ENCODE assay signal across 24 cellular contexts in genomic region chr5:122870219-122870856, GRCh38. TPM values are rescaled to one million over a fixed set of nuclear protein-coding genes. Genes with fewer than 3 reads are reported as not detected.
A peak's percentile ranks its signal among the peaks of the same experiment; 100 is the strongest.
DNase-seq lines count a peak whose midpoint lies in the region; FAIRE-seq and TF ChIP-seq lines count a peak whose summit lies in the region.
"Had no signal": no experiment of that assay in that cellular context is flagged by ENCODE, and none has a peak within 500 bp of the region (broad histone marks: within the 10 kb centered on the region; RNA-seq: fewer than 3 reads in every experiment).

No MANE protein-coding gene starts in this region.

- H3K79me1 ChIP-seq in mesendoderm (ENCODE audit: low read length) = no peaks in the 10 kb centered on the region

- TF ChIP-seq CTCF in HFFc6 (IDR thresholded peaks at IDR 0.05) (no peak), astrocyte (IDR thresholded peaks at IDR 0.05; ENCODE audit: insufficient read depth, low read depth, low read length) (no peak)

- peak; percentile 43 for FAIRE-seq in astrocyte (lab: Jason Lieb, UNC)
- FAIRE-seq: kidney had no signal

- WGBS in mesendoderm (ENCODE audit: extremely low coverage, insufficient coverage, low lambda C conversion rate) = no CpG with 5 or more reads among the region's 7 CpGs

- no peak overlapping the region for H3K23ac ChIP-seq in mesendoderm (ENCODE audit: low read length)

- peaks cover 42% of the 10 kb centered on the region for H3K4me1 Mint-ChIP-seq in HFFc6 (ENCODE audit: low read depth)
- H3K4me1 Mint-ChIP-seq in astrocyte (ENCODE audit: low read depth, unreplicated experiment) = peaks cover 6% of the 10 kb centered on the region

- H3K36me3 Mint-ChIP-seq in HFFc6 (ENCODE audit: low read depth) (no peaks in the 10 kb centered on the region; the same call in 1 of the 2 replicates), astrocyte (ENCODE audit: low read depth, unreplicated experiment) (peaks cover 15% of the 10 kb centered on the region)

- H3K4me2 ChIP-seq in astrocyte (ENCODE audit: low read length) (peak overlapping the region; percentile 66), mesendoderm (ENCODE audit: low read length) (no peak overlapping the region)
- H3K4me2 ChIP-seq: KMS-11 had no signal

- no peak overlapping the region for H4K5ac ChIP-seq in mesendoderm (ENCODE audit: low read length)

- no peaks in the 10 kb centered on the region for H3K27me3 ChIP-seq in astrocyte (ENCODE audit: insufficient read depth, low read length)
- no peaks in the 10 kb centered on the region for H3K27me3 ChIP-seq in mesendoderm (ENCODE audit: insufficient read depth, low read length, poor library complexity)
- H3K27me3 ChIP-seq: heart right ventricle had no signal

- H2AFZ ChIP-seq in astrocyte (ENCODE audit: low read depth, low read length) = no peak overlapping the region

- H3K27ac ChIP-seq in astrocyte (ENCODE audit: low read depth, low read length) = no peak overlapping the region
- H3K27ac ChIP-seq in mesendoderm (ENCODE audit: low read depth, low read length) = no peak overlapping the region
- H3K27ac ChIP-seq: epithelial cell of prostate, heart right ventricle, KMS-11 had no signal

- H2BK5ac ChIP-seq in mesendoderm (ENCODE audit: low read length) = no peak overlapping the region

- H3K4ac ChIP-seq in mesendoderm (ENCODE audit: low read depth, low read length) = no peak overlapping the region

- H3K9ac ChIP-seq in astrocyte (ENCODE audit: low read length) (no peak overlapping the region), mesendoderm (ENCODE audit: low read length) (no peak overlapping the region)
- H3K9ac ChIP-seq: KMS-11 had no signal

- H3K4me3 Mint-ChIP-seq in HFFc6 (peak overlapping the region; percentile 77), astrocyte (ENCODE audit: unreplicated experiment) (no peak overlapping the region)
- H3K4me3 Mint-ChIP-seq: dendritic cell treated with granulocyte-macrophage colony-stimulating factor and Interleukin-4, amounts not matched to agents 40 ng/mL and 50 ng/mL, for 4 days; H9; neural crest cell had no signal

- H3K9me3 ChIP-seq in astrocyte (ENCODE audit: insufficient read depth, low read depth, low read length) = no peaks in the 10 kb centered on the region
- H3K9me3 ChIP-seq: heart right ventricle had no signal

- H3K36me3 ChIP-seq in astrocyte (ENCODE audit: insufficient read depth, low read length) (peaks cover 4% of the 10 kb centered on the region), mesendoderm (ENCODE audit: control insufficient read depth, insufficient read depth, low read length) (no peaks in the 10 kb centered on the region)

- H3K56ac ChIP-seq in mesendoderm (ENCODE audit: low read length) = no peak overlapping the region

- peaks cover 1% of the 10 kb centered on the region; the same call in 1 of the 2 replicates for H3K27me3 Mint-ChIP-seq in HFFc6 (ENCODE audit: insufficient read depth)
- H3K27me3 Mint-ChIP-seq in astrocyte (ENCODE audit: low read depth, unreplicated experiment) = no peaks in the 10 kb centered on the region
- H3K27me3 Mint-ChIP-seq: dendritic cell treated with granulocyte-macrophage colony-stimulating factor and Interleukin-4, amounts not matched to agents 40 ng/mL and 50 ng/mL, for 4 days had no signal

- H3K4me3 ChIP-seq in astrocyte (ENCODE audit: insufficient read depth, low read depth, low read length) (no peak overlapping the region), mesendoderm (ENCODE audit: low read length) (no peak overlapping the region)
- H3K4me3 ChIP-seq: heart right ventricle had no signal

- H3K9me3 Mint-ChIP-seq in HFFc6 (no peaks in the 10 kb centered on the region), astrocyte (ENCODE audit: unreplicated experiment) (no peaks in the 10 kb centered on the region)
- H3K9me3 Mint-ChIP-seq: dendritic cell treated with granulocyte-macrophage colony-stimulating factor and Interleukin-4, amounts not matched to agents 40 ng/mL and 50 ng/mL, for 4 days; H9; neural crest cell had no signal

- peaks cover 7% of the 10 kb centered on the region for H3K4me1 ChIP-seq in astrocyte (ENCODE audit: insufficient read depth, low read length)
- no peaks in the 10 kb centered on the region for H3K4me1 ChIP-seq in mesendoderm (ENCODE audit: control insufficient read depth, low read depth, low read length)

- no peak overlapping the region for H2AK5ac ChIP-seq in mesendoderm (ENCODE audit: low read length)

- no peak overlapping the region for H4K8ac ChIP-seq in mesendoderm (ENCODE audit: low read depth, low read length)

- H4K20me1 ChIP-seq in astrocyte (ENCODE audit: insufficient read depth, low read length) = peaks cover 14% of the 10 kb centered on the region

- no peak overlapping the region for H2BK120ac ChIP-seq in mesendoderm (ENCODE audit: low read depth, low read length)

- DNase-seq in AG08395 (ENCODE audit: low spot score) = peak; percentile 84
- DNase-seq in HFFc6 = peak; percentile 66
- peak; percentile 57 for DNase-seq in astrocyte (ENCODE audit: low read depth)
- peak; percentile 70 for DNase-seq in hepatic stellate cell (ENCODE audit: low spot score)
- no peak for DNase-seq in stimulated activated CD4-positive, alpha-beta T cell treated with anti-CD3 and anti-CD28 coated beads, Interleukin-15, amount 100 ng/mL, for 24 hours
- no peak for DNase-seq in mesendoderm
- no peak for DNase-seq in HuH-7.5 (ENCODE audit: low spot score)
- no peak for DNase-seq in iPS-NIHi7 (ENCODE audit: extremely low spot score)
- DNase-seq: activated CD4-positive, CD25-positive, alpha-beta regulatory T cell treated with anti-CD3 and anti-CD28 coated beads, Interleukin-2, amount 50 U/mL, for 72 hours; activated gamma-delta T cell treated with Interleukin-2 at 50 U/mL for 16 hours; COR-L47; H9; heart right ventricle; kidney; NCI-H1417; NCI-H2171 treated with DMSO at 0.1 percent for 48 hours; NK-92 treated with Interleukin-12 subunit alpha and Interleukin-12 subunit beta, amount 100 ng/mL, for 24 hours; retina; stimulated activated CD4-positive, alpha-beta T cell treated with anti-CD3 and anti-CD28 coated beads, Interleukin-1b, Interleukin-23, amount 100 ng/mL, for 48 hours; T-helper 2 cell had no signal

- H3K79me2 ChIP-seq in astrocyte (ENCODE audit: insufficient read depth, low read length) = peaks cover 27% of the 10 kb centered on the region
- no peaks in the 10 kb centered on the region for H3K79me2 ChIP-seq in mesendoderm (ENCODE audit: control insufficient read depth, insufficient read depth, low read length)

- peak overlapping the region; percentile 90 for H3K27ac Mint-ChIP-seq in HFFc6
- no peak overlapping the region for H3K27ac Mint-ChIP-seq in astrocyte (ENCODE audit: unreplicated experiment)

- no peak overlapping the region for H3K18ac ChIP-seq in mesendoderm (ENCODE audit: low read length)

- H2BK15ac ChIP-seq in mesendoderm (replicated peaks; ENCODE audit: low read depth) = no peak overlapping the region

RNA-seq across cellular contexts. Expression of gene SNX24, which starts 24.9 kb away (rescaled TPM):
- total RNA-seq in HFFc6 (2021; fragmentation: NEBNext Ultra II Directional; extraction: Animal tissue kit (Norgen Biotek cat#: 25700)) = 10 to 100 TPM; 19.7 to 24.1 (median 21.9) TPM
- total RNA-seq in astrocyte = 33.7 and 44.6 TPM in 2 replicates
- 15.8 TPM for polyA plus RNA-seq in mesendoderm (2013, experiment 1 of 2)
- polyA plus RNA-seq in mesendoderm (2013, experiment 2 of 2) = 14.4 TPM

Comparison
In these comparisons a context has a peak if more than half of its experiments do, and no peak if none do; other contexts are left out.
1. DNase-seq: peak in AG08395 (single experiment), HFFc6 (single experiment), astrocyte (single experiment) and hepatic stellate cell (single experiment); none in stimulated activated CD4-positive, alpha-beta T cell treated with anti-CD3 and anti-CD28 coated beads, Interleukin-15, amount 100 ng/mL, for 24 hours (single experiment), mesendoderm (single experiment), HuH-7.5 (single experiment) and iPS-NIHi7 (single experiment).